ENCODE assay signal across 34 cellular contexts in the genomic region with DNA sequence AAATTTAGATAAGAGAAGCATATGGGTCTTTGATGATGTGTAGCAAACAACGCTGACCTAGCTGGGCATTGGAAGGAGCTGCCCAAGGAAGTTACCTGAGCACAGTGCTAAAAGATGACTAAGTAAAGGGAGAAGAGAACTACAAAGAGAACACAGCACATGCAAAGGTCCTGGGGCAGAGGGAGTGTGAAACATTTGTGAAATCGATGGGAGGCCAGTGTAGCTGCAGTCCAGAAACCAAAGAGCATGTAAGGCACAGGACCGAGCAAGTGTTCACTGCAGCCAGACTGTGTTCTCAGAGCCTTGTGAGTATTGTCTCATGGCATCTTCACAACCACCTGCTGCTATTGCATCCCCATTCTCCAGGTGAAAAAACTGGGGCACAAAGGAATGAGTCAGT.
"Had no signal": no experiment of that assay in that cellular context is flagged by ENCODE, and none has a peak within 500 bp of the region (broad histone marks: within the 10 kb centered on the region; RNA-seq: fewer than 3 reads in every experiment).

No MANE protein-coding gene starts in this region.

- H3K27ac Mint-ChIP-seq: activated B cell treated with CpG ODN at 0.5 μM for 24 hours; activated CD8-positive, alpha-beta T cell treated with anti-CD3 and anti-CD28 coated beads for 36 hours; activated naive CD4-positive, alpha-beta T cell treated with anti-CD3 and anti-CD28 coated beads for 36 hours; activated naive CD8-positive, alpha-beta T cell treated with anti-CD3 and anti-CD28 coated beads for 36 hours; T-helper 17 cell; T-helper 2 cell treated with Interferon-gamma antibody and Interleukin-4, amounts not matched to agents 5 μg/mL and 100 μg/mL, for 36 hours had no signal

- H3K9me3 Mint-ChIP-seq: activated B cell treated with CpG ODN at 0.5 μM for 24 hours; activated CD8-positive, alpha-beta T cell treated with anti-CD3 and anti-CD28 coated beads for 36 hours; activated naive CD4-positive, alpha-beta T cell treated with anti-CD3 and anti-CD28 coated beads for 36 hours; activated naive CD4-positive, alpha-beta T cell treated with anti-CD3 and anti-CD28 coated beads, Interleukin-2, amount 50 U/mL, for 24 hours; activated naive CD8-positive, alpha-beta T cell treated with anti-CD3 and anti-CD28 coated beads for 36 hours; activated T-helper 17 cell treated with anti-CD3 and anti-CD28 coated beads, Interleukin-2, amount 50 U/mL, for 72 hours; T-helper 2 cell treated with Interferon-gamma antibody and Interleukin-4, amounts not matched to agents 5 μg/mL and 100 μg/mL, for 36 hours had no signal

- FAIRE-seq: colon, endometrium, endothelial cell of umbilical vein had no signal

- H3K27ac ChIP-seq: body of pancreas, epithelial cell of prostate, esophagus squamous epithelium, gastroesophageal sphincter, WERI-Rb-1 had no signal

- H3K36me3 ChIP-seq: esophagus squamous epithelium, gastroesophageal sphincter, WERI-Rb-1 had no signal

- ATAC-seq: activated CD4-positive, CD25-positive, alpha-beta regulatory T cell treated with anti-CD3 and anti-CD28 coated beads, Interleukin-2, amount 50 U/mL, for 24 hours; activated CD8-positive, alpha-beta T cell treated with anti-CD3 and anti-CD28 coated beads for 36 hours; activated T-helper 17 cell treated with anti-CD3 and anti-CD28 coated beads, Interleukin-2, amount 50 U/mL, for 72 hours; body of pancreas; gastroesophageal sphincter; T-helper 17 cell had no signal

- H3K9me3 ChIP-seq: body of pancreas, esophagus squamous epithelium, gastroesophageal sphincter had no signal

- H3K4me1 Mint-ChIP-seq: activated T-helper 17 cell treated with anti-CD3 and anti-CD28 coated beads, Interleukin-2, amount 50 U/mL, for 72 hours had no signal

- H3K4me3 Mint-ChIP-seq: activated B cell treated with CpG ODN at 0.5 μM for 24 hours; activated CD8-positive, alpha-beta T cell treated with anti-CD3 and anti-CD28 coated beads for 36 hours; activated naive CD4-positive, alpha-beta T cell treated with anti-CD3 and anti-CD28 coated beads for 36 hours; activated naive CD4-positive, alpha-beta T cell treated with anti-CD3 and anti-CD28 coated beads, Interleukin-2, amount 50 U/mL, for 24 hours; activated naive CD8-positive, alpha-beta T cell treated with anti-CD3 and anti-CD28 coated beads for 36 hours; activated T-helper 17 cell treated with anti-CD3 and anti-CD28 coated beads, Interleukin-2, amount 50 U/mL, for 72 hours; T-helper 17 cell; T-helper 2 cell treated with Interferon-gamma antibody and Interleukin-4, amounts not matched to agents 5 μg/mL and 100 μg/mL, for 36 hours had no signal

- DNase-seq: activated B cell treated with CpG ODN at 0.5 μM for 24 hours; activated CD4-positive, alpha-beta T cell treated with anti-CD3 and anti-CD28 coated beads for 48 hours; activated CD4-positive, alpha-beta T cell treated with anti-CD3 and anti-CD28 coated beads, Interleukin-2, amount 50 U/mL, for 1 hour; activated CD4-positive, alpha-beta T cell treated with anti-CD3 and anti-CD28 coated beads, Interleukin-2, amount 50 U/mL, for 48 hours; activated CD8-positive, alpha-beta memory T cell treated with anti-CD3 and anti-CD28 coated beads for 24 hours; activated CD8-positive, alpha-beta T cell treated with anti-CD3 and anti-CD28 coated beads for 36 hours; activated effector memory CD4-positive, alpha-beta T cell treated with anti-CD3 and anti-CD28 coated beads, Interleukin-2, amount 50 U/mL, for 16 hours; activated naive CD4-positive, alpha-beta T cell treated with anti-CD3 and anti-CD28 coated beads for 36 hours; activated naive CD8-positive, alpha-beta T cell treated with anti-CD3 and anti-CD28 coated beads for 36 hours; activated T-cell treated with anti-CD3 and anti-CD28 coated beads, Interleukin-2, amount 50 U/mL, for 48 hours; amniotic stem cell; anterior cingulate cortex; body of pancreas; caudate nucleus; cortex of kidney; dermis blood vessel endothelial cell; effector CD8-positive, alpha-beta T cell; esophagus squamous epithelium; foreskin melanocyte; head of caudate nucleus; hippocampal formation; T-helper 1 cell; T-helper 17 cell; T1000; WERI-Rb-1 had no signal

- H3K27me3 ChIP-seq: body of pancreas had no signal

- H3K4me3 ChIP-seq: body of pancreas, esophagus squamous epithelium, gastroesophageal sphincter had no signal

- H3K36me3 Mint-ChIP-seq: activated naive CD4-positive, alpha-beta T cell treated with anti-CD3 and anti-CD28 coated beads, Interleukin-2, amount 50 U/mL, for 24 hours; activated naive CD8-positive, alpha-beta T cell treated with anti-CD3 and anti-CD28 coated beads for 36 hours had no signal
